ENCODE assay signal across 1 cellular context in the genomic region with DNA sequence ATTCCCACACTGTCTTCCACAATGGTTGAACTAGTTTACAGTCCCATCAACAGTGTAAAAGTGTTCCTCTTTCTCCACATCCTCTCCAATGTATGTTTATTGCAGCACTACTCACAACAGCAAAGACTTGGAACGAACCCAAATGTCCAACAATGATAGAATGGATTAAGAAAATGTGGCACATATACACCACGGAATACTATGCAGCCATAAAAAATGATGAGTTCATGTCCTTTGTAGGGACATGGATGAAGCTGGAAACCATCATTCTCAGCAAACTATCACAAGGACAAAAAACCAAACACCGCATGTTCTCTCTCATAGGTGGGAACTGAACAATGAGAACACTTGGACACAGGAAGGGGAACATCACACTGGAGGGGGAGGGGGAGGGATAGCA. TPM values are rescaled to one million over a fixed set of nuclear protein-coding genes. Genes with fewer than 3 reads are reported as not detected.
"Had no signal": no experiment of that assay in that cellular context is flagged by ENCODE, and none has a peak within 500 bp of the region (broad histone marks: within the 10 kb centered on the region; RNA-seq: fewer than 3 reads in every experiment).

No MANE protein-coding gene starts in this region.

RNA-seq across cellular contexts. Expression of gene SARDH, which starts 28.1 kb away (rescaled TPM):
- total RNA-seq: activated B cell treated with CpG ODN at 0.5 μM for 24 hours had no signal
